15 cellular contexts compared by ENCODE assay signal in the genomic region with DNA sequence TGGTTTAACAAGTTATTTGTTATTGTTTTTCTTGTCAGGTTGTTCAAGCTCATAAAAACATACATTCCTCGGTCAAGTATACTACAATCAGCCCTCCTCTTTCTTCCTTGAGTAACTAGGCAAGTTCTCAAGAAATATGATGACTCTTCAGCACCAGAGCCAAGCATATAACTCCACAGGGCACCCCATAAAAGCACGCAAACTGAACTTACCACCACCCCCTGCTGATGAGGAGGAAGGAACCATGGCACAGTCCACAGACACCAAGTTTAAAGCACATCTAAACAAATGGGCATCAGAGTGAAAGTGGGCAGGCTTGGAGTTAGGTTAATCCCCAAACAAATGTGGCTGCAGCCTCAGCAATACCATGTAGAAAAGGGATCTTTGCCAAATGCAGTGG. TPM values are rescaled to one million over a fixed set of nuclear protein-coding genes. Genes with fewer than 3 reads are reported as not detected.
A peak's percentile ranks its signal among the peaks of the same experiment; 100 is the strongest.
DNase-seq lines count a peak whose midpoint lies in the region; ATAC-seq and TF ChIP-seq lines count a peak whose summit lies in the region.
"Had no signal": no experiment of that assay in that cellular context is flagged by ENCODE, and none has a peak within 500 bp of the region (broad histone marks: within the 10 kb centered on the region; RNA-seq: fewer than 3 reads in every experiment).

No MANE protein-coding gene starts in this region.

- WGBS in hepatocyte (ENCODE audit: low lambda C conversion rate, missing lambda C conversion rate): 82% methylated on average over 2 of the region's 2 CpGs

- H3K4me3 Mint-ChIP-seq in MCF 10A (ENCODE audit: unreplicated experiment) (no peak overlapping the region), T-helper 17 cell (peak overlapping the region; percentile 63), type B pancreatic cell (peak overlapping the region; percentile 63)

- H3K9me2 ChIP-seq in hepatocyte (replicated peaks; ENCODE audit: insufficient read depth): no peaks in the 10 kb centered on the region

- CTCF ChIA-PET in MCF 10A (lab: Yijun Ruan, JAX): no interaction called here

- H3K36me3 Mint-ChIP-seq in MCF 10A (ENCODE audit: insufficient read depth, unreplicated experiment) (peaks cover 86% of the 10 kb centered on the region), T-helper 17 cell (ENCODE audit: low read depth) (peaks cover 5% of the 10 kb centered on the region), type B pancreatic cell (peaks cover 41% of the 10 kb centered on the region)

- no peak for ATAC-seq in T-helper 17 cell

- H3K4me3 ChIP-seq in breast epithelium (no peak overlapping the region), hepatocyte (no peak overlapping the region)
- H3K4me3 ChIP-seq: GM23248, lung had no signal

- H3K27me3 ChIP-seq in breast epithelium (no peaks in the 10 kb centered on the region), hepatocyte (no peaks in the 10 kb centered on the region)

- H3K9me3 Mint-ChIP-seq in MCF 10A (ENCODE audit: unreplicated experiment) (no peaks in the 10 kb centered on the region), type B pancreatic cell (no peaks in the 10 kb centered on the region)

- H3K27ac Mint-ChIP-seq in MCF 10A (ENCODE audit: low read depth, unreplicated experiment): peak overlapping the region; percentile 96
- peak overlapping the region; percentile 73 for H3K27ac Mint-ChIP-seq in T-helper 17 cell
- H3K27ac Mint-ChIP-seq in type B pancreatic cell: peak overlapping the region; percentile 61

- no peak overlapping the region for H2AFZ ChIP-seq in hepatocyte
- H2AFZ ChIP-seq: GM23248 had no signal

- BruUV-seq in MCF 10A (replicated peaks; lab: Mats Ljungman, UMichigan): no TSS peak

- TF ChIP-seq CTCF in MCF 10A (IDR thresholded peaks at IDR 0.05; ENCODE audit: unreplicated experiment) (no peak), breast epithelium (IDR thresholded peaks at IDR 0.05) (no peak), hepatocyte (IDR thresholded peaks at IDR 0.05; ENCODE audit: poor library complexity) (no peak), type B pancreatic cell (conservative IDR thresholded peaks at IDR 0.05) (no peak)

- H3K4me2 ChIP-seq in hepatocyte: peak overlapping the region; percentile 89

- H3K27me3 Mint-ChIP-seq in MCF 10A (ENCODE audit: insufficient read depth, unreplicated experiment) (no peaks in the 10 kb centered on the region), T-helper 17 cell (no peaks in the 10 kb centered on the region), type B pancreatic cell (no peaks in the 10 kb centered on the region)

- peaks cover 97% of the 10 kb centered on the region for H4K20me1 ChIP-seq in hepatocyte (ENCODE audit: insufficient read depth, poor library complexity, severe bottlenecking)

- no peaks in the 10 kb centered on the region for H3K36me3 ChIP-seq in breast epithelium
- H3K36me3 ChIP-seq in hepatocyte (replicated peaks; ENCODE audit: insufficient read depth, low read depth): no peaks in the 10 kb centered on the region

- POLR2A ChIA-PET in MCF 10A (lab: Yijun Ruan, JAX): interaction anchor here (2.2 kb wide), 1 partner anchor 49 kb away, joined by 6 read pairs; a partner anchor contains a TSS

- DNase-seq in MCF 10A (ENCODE audit: unreplicated experiment) (no peak), breast epithelium (ENCODE audit: low spot score in 2 of 2) (no peak), T-helper 17 cell (no peak), hepatocyte (ENCODE audit: low spot score) (no peak), type B pancreatic cell (ENCODE audit: extremely low spot score, unreplicated experiment) (no peak), activated gamma-delta T cell treated with Interleukin-2 at 50 U/mL for 16 hours (no peak), pons (ENCODE audit: low spot score) (no peak)
- no peak for DNase-seq in central memory CD4-positive, alpha-beta T cell
- DNase-seq: activated T-cell treated with anti-CD3 and anti-CD28 coated beads, Interleukin-2, amount 50 U/mL, for 48 hours; aorta; GM23248; NCI-H1436; NCI-H446 treated with DMSO at 0.1 percent for 48 hours; small intestine had no signal

- no peaks in the 10 kb centered on the region for H3K9me3 ChIP-seq in breast epithelium
- H3K9me3 ChIP-seq in T-helper 17 cell (ENCODE audit: control insufficient read depth, low read length, poor library complexity, severe bottlenecking): no peaks in the 10 kb centered on the region
- no peaks in the 10 kb centered on the region for H3K9me3 ChIP-seq in hepatocyte (ENCODE audit: low read depth)

- H3K79me2 ChIP-seq in hepatocyte: peaks cover 100% of the 10 kb centered on the region

- peaks cover 0 to 8% of the 10 kb centered on the region in 2 donors for H3K4me1 ChIP-seq in breast epithelium
- peaks cover 29% of the 10 kb centered on the region for H3K4me1 ChIP-seq in hepatocyte (ENCODE audit: insufficient read depth)

- intact Hi-C loops in MCF 10A (cut with micrococcal nuclease): no loop called here
- intact Hi-C loops in breast epithelium (cut with DNase I; ENCODE audit: low total_unique reads): no loop called here

- H3K27ac ChIP-seq in breast epithelium: peak overlapping the region in 1 of 2 donors; percentile 96
- no peak overlapping the region for H3K27ac ChIP-seq in hepatocyte
- H3K27ac ChIP-seq: GM23248 had no signal

- H3K4me1 Mint-ChIP-seq in MCF 10A (ENCODE audit: insufficient read depth, unreplicated experiment): peaks cover 27% of the 10 kb centered on the region
- peaks cover 44% of the 10 kb centered on the region for H3K4me1 Mint-ChIP-seq in T-helper 17 cell
- H3K4me1 Mint-ChIP-seq in type B pancreatic cell (ENCODE audit: unreplicated experiment): peaks cover 31% of the 10 kb centered on the region

- TF ChIP-seq POLR2A in breast epithelium (IDR thresholded peaks at IDR 0.05): no peak

RNA-seq across cellular contexts. Expression of a gene that starts 5.3 kb away (rescaled TPM):
- total RNA-seq in MCF 10A (2022) (99.3 and 117 TPM in 2 replicates), breast epithelium (100 to 1,000 TPM in 2 of 3 donors, 10 to 100 TPM in 1; 84.0 to 185 (median 126) TPM), T-helper 17 cell (100 to 1,000 TPM in 1 of 2 donors, 10 to 100 TPM in 1; 93.7 to 116 TPM), hepatocyte (99.3 and 112 TPM in 2 replicates), type B pancreatic cell (ENCODE audit: low replicate concordance) (104 and 145 TPM in 2 replicates)
- 155 and 169 TPM in 2 replicates for polyA plus RNA-seq in hepatocyte

RNA-seq across cellular contexts. Expression of a gene that starts 26.0 kb away (rescaled TPM):
- total RNA-seq in MCF 10A (2022): 23.8 and 26.9 TPM in 2 replicates
- 10 to 100 TPM; 31.8 to 40.3 (median 36.4) TPM for total RNA-seq in breast epithelium
- 10 to 100 TPM; 14.6 to 17.2 TPM for total RNA-seq in T-helper 17 cell
- 19.9 and 23.4 TPM in 2 replicates for total RNA-seq in hepatocyte
- 21.0 and 22.9 TPM in 2 replicates for polyA plus RNA-seq in hepatocyte
- total RNA-seq in type B pancreatic cell (ENCODE audit: low replicate concordance): 20.1 and 22.1 TPM in 2 replicates

RNA-seq across cellular contexts. Expression of a gene that starts 49.0 kb away (rescaled TPM):
- total RNA-seq in MCF 10A (2022): 17.6 and 21.5 TPM in 2 replicates
- total RNA-seq in breast epithelium: 1 to 10 TPM in 2 of 3 donors, under 1 TPM in 1; 0.88 to 1.3 (median 1.1) TPM
- total RNA-seq in T-helper 17 cell: 1 to 10 TPM; 6.0 to 6.9 TPM
- 1.6 and 1.8 TPM in 2 replicates for total RNA-seq in hepatocyte
- 1.9 TPM in 2 replicates for polyA plus RNA-seq in hepatocyte
- 9.8 and 10.2 TPM in 2 replicates for total RNA-seq in type B pancreatic cell (ENCODE audit: low replicate concordance)
